ENCODE assay signal across 24 cellular contexts in genomic region chr1:6570066-6570465, GRCh38. TPM values are rescaled to one million over a fixed set of nuclear protein-coding genes. Genes with fewer than 3 reads are reported as not detected.
A peak's percentile ranks its signal among the peaks of the same experiment; 100 is the strongest.
DNase-seq lines count a peak whose midpoint lies in the region; ATAC-seq, FAIRE-seq and TF ChIP-seq lines count a peak whose summit lies in the region.
"Had no signal": no experiment of that assay in that cellular context is flagged by ENCODE, and none has a peak within 500 bp of the region (broad histone marks: within the 10 kb centered on the region; RNA-seq: fewer than 3 reads in every experiment).

No MANE protein-coding gene starts in this region.

- peaks cover 3% of the 10 kb centered on the region for H3K27me3 Mint-ChIP-seq in activated naive CD8-positive, alpha-beta T cell treated with anti-CD3 and anti-CD28 coated beads for 36 hours
- H3K27me3 Mint-ChIP-seq: CD4-positive, alpha-beta T cell had no signal

- H3K4me3 Mint-ChIP-seq in activated naive CD8-positive, alpha-beta T cell treated with anti-CD3 and anti-CD28 coated beads for 36 hours = no peak overlapping the region
- H3K4me3 Mint-ChIP-seq: B cell; CD4-positive, alpha-beta T cell; GM23338 had no signal

- WGBS in K562 (ENCODE audit: insufficient coverage, low coverage, missing lambda C conversion rate) = 57% methylated on average over 3 of the region's 4 CpGs

- H3K27me3 ChIP-seq in K562 (ENCODE audit: control insufficient read depth in 2 of 2, insufficient read depth in 2 of 2, low read length in 2 of 2) = peaks cover 8 to 13% of the 10 kb centered on the region in 2 experiments; a peak in 4 of 5 replicates

- peak overlapping the region; percentile 96; the same call in 1 of the 2 replicates for H2AFZ ChIP-seq in K562 (ENCODE audit: low read depth, low read length)
- H2AFZ ChIP-seq: GM23338 had no signal

- CTCF ChIA-PET in K562 (lab: Yijun Ruan, JAX; ENCODE audit: low intra/inter-chr PET ratio) = no interaction called here

- no peak overlapping the region for H3K27ac ChIP-seq in K562 (ENCODE audit: extremely low read depth, low read depth, low read length)
- H3K27ac ChIP-seq: C4-2B, HL-60 had no signal

- intact Hi-C loops in K562 (cut with micrococcal nuclease) = no loop called here

- H3K4me1 Mint-ChIP-seq in activated naive CD8-positive, alpha-beta T cell treated with anti-CD3 and anti-CD28 coated beads for 36 hours = peaks cover 2% of the 10 kb centered on the region
- H3K4me1 Mint-ChIP-seq: B cell had no signal

- no peaks in the 10 kb centered on the region for H4K20me1 ChIP-seq in K562 (replicated peaks; ENCODE audit: control insufficient read depth, insufficient read depth, low read length)

- no peak overlapping the region for H3K4me3 ChIP-seq in K562
- H3K4me3 ChIP-seq: GM23338 had no signal

- H3K9me3 ChIP-seq in K562 (replicated peaks; ENCODE audit: control insufficient read depth, insufficient read depth, low read depth, low read length) = no peaks in the 10 kb centered on the region
- H3K9me3 ChIP-seq: Caco-2 had no signal

- DNase-seq in NCI-H2171 treated with DMSO at 0.1 percent for 48 hours (lab: John Stamatoyannopoulos, UW) (peak; percentile 59), NCI-H2171 (lab: John Stamatoyannopoulos, UW) (no peak), NAMALWA (ENCODE audit: low spot score) (peak; percentile 80), K562 (ENCODE audit: extremely low read depth in 1 of 4, low spot score in 3 of 4) (no peak), H54 (ENCODE audit: insufficient read length, low spot score) (no peak), germinal center (ENCODE audit: low spot score) (no peak)
- no peak for DNase-seq in activated naive CD8-positive, alpha-beta T cell treated with anti-CD3 and anti-CD28 coated beads for 36 hours
- DNase-seq: 8988T; Caco-2; CD4-positive, alpha-beta T cell; DMS79 treated with DMSO at 0.1 percent for 48 hours; EL; H7; HFFc6 had no signal

- TF ChIP-seq RAD21 in K562 (CRISPR knock-in tag; conservative IDR thresholded peaks at IDR 0.05 in 1 of 2, IDR thresholded peaks at IDR 0.05 in 1 of 2) = no peak

- no peak overlapping the region for H3K27ac Mint-ChIP-seq in activated naive CD8-positive, alpha-beta T cell treated with anti-CD3 and anti-CD28 coated beads for 36 hours
- H3K27ac Mint-ChIP-seq: B cell; CD4-positive, alpha-beta T cell; GM23338; HFFc6 had no signal

- no peak for TF ChIP-seq EP300 in K562 (IDR thresholded peaks at IDR 0.05; ENCODE audit: low read length)

- in situ Hi-C loops in K562 (cut with MboI) = no loop called here

- no peak for TF ChIP-seq POLR2A in K562 (conservative IDR thresholded peaks at IDR 0.05)
- no peak for TF ChIP-seq POLR2A in H54 (IDR thresholded peaks at IDR 0.05; ENCODE audit: low read depth, low read length)

- no TSS peak for BruUV-seq in K562 (replicated peaks; lab: Mats Ljungman, UMichigan)

- H3K9me1 ChIP-seq in K562 (ENCODE audit: control insufficient read depth, insufficient read depth, low read length) = no peaks in the 10 kb centered on the region

- H3K4me1 ChIP-seq in K562 (replicated peaks in 1 of 2; ENCODE audit: control insufficient read depth in 2 of 2, insufficient read depth in 2 of 2, low read length in 2 of 2) = peaks cover 0 to 8% of the 10 kb centered on the region in 2 experiments; a peak in 3 of 5 replicates
- H3K4me1 ChIP-seq: Caco-2 had no signal

- no peaks in the 10 kb centered on the region for H3K79me2 ChIP-seq in K562 (ENCODE audit: control insufficient read depth, insufficient read depth, low read length)

- no peaks in the 10 kb centered on the region for H3K36me3 ChIP-seq in K562 (ENCODE audit: control insufficient read depth, insufficient read depth, low read length)

- FAIRE-seq in K562 (lab: Jason Lieb, UNC) = no peak
- FAIRE-seq in H54 (lab: Jason Lieb, UNC) = no peak
- FAIRE-seq: D721Med, GM12891, GM18507 had no signal

- TF ChIP-seq CTCF in K562 (IDR thresholded peaks at IDR 0.05 in 2 of 3, conservative IDR thresholded peaks at IDR 0.05 in 1 of 3; ENCODE audit: insufficient read depth in 2 of 3, low read depth in 1 of 3, low read length in 3 of 3) = no peak

- ATAC-seq in K562 = peak; percentile 6; the same call in 2 of the 3 replicates
- ATAC-seq: GM23338, HCT116 had no signal

- H3K36me3 Mint-ChIP-seq in activated naive CD8-positive, alpha-beta T cell treated with anti-CD3 and anti-CD28 coated beads for 36 hours = no peaks in the 10 kb centered on the region

- H3K9ac ChIP-seq in K562 (ENCODE audit: insufficient read depth in 1 of 2, low read depth in 2 of 2, low read length in 2 of 2) = no peak overlapping the region

- no peak overlapping the region for H3K4me2 ChIP-seq in K562 (ENCODE audit: insufficient read depth, low read length)
- H3K4me2 ChIP-seq: GM23338 had no signal

- POLR2A ChIA-PET in K562 (lab: Yijun Ruan, JAX) = interaction anchor here (0.7 to 2.9 kb wide), 6 partner anchors 12 to 28 kb away, joined by 4 to 15 read pairs (median 5); partner anchors contain the start of genes NOL9 and TAS1R1

- H3K9me3 Mint-ChIP-seq in activated naive CD8-positive, alpha-beta T cell treated with anti-CD3 and anti-CD28 coated beads for 36 hours = no peaks in the 10 kb centered on the region

RNA-seq across cellular contexts. Expression of gene ZBTB48, which starts 9.7 kb away (rescaled TPM):
- 73.9 and 235 TPM in 2 replicates for total RNA-seq in K562 (2011; cell fraction: chromatin; rRNA removed; ENCODE audit: low replicate concordance)
- 195 and 197 TPM in 2 replicates for total RNA-seq in K562 (2011; cell fraction: nucleolus; rRNA removed)
- 94.0 and 120 TPM in 2 replicates for total RNA-seq in K562 (2011; cell fraction: nucleoplasm; rRNA removed)
- total RNA-seq in K562 (2014; rRNA removed) (42.4 and 52.4 TPM in 2 replicates), K562 (2014; rRNA removed; fragmentation: Illumina TruSeq; extraction: Trizol) (17.2 and 19.8 TPM in 2 replicates), K562 (2015; rRNA removed; fragmentation: Illumina TruSeq; extraction: Trizol) (44.5 and 55.4 TPM in 2 replicates), K562 (2021) (52.9 and 55.3 TPM in 2 replicates)
- polyA plus RNA-seq in K562 (2011; rRNA removed) (29.5 and 57.2 TPM in 2 replicates), K562 (2014; fragmentation: Illumina TruSeq; extraction: Trizol) (24.9 and 40.6 TPM in 2 replicates), K562 (2014; fragmentation: Nextera tagmentation; extraction: Ambion mirVana) (1 to 10 TPM; 1.9 to 7.4 TPM), K562 (2014; rRNA removed) (50.9 and 66.9 TPM in 2 replicates)
- 50.1 and 59.3 TPM in 2 replicates for polyA plus RNA-seq in K562 (2011; cell fraction: cytosol; rRNA removed)
- polyA plus RNA-seq in K562 (2011; cell fraction: nucleus; rRNA removed) = 124 and 137 TPM in 2 replicates
- polyA plus RNA-seq in K562 (2012) = 45.7 and 62.8 TPM in 2 replicates
- polyA minus RNA-seq in K562 (2011; rRNA and poly(A)+ RNA removed) = 28.0 and 28.3 TPM in 2 replicates
- polyA minus RNA-seq in K562 (2011; cell fraction: cytosol; rRNA and poly(A)+ RNA removed) = 31.8 and 39.4 TPM in 2 replicates
- 52.8 and 74.0 TPM in 2 replicates for polyA minus RNA-seq in K562 (2011; cell fraction: nucleus; rRNA and poly(A)+ RNA removed)
- 10 to 100 TPM; 22.1 to 26.4 TPM for total RNA-seq in activated naive CD8-positive, alpha-beta T cell treated with anti-CD3 and anti-CD28 coated beads for 36 hours

RNA-seq across cellular contexts. Expression of gene TAS1R1, which starts 15.0 kb away (rescaled TPM):
- total RNA-seq in K562 (2011; cell fraction: chromatin; rRNA removed; ENCODE audit: low replicate concordance) = 0.28 and 0.44 TPM in 2 replicates
- 0.39 TPM in 1 of 2 replicates, not detected in the other for total RNA-seq in K562 (2011; cell fraction: nucleolus; rRNA removed)
- total RNA-seq in K562 (2011; cell fraction: nucleoplasm; rRNA removed) = 0.15 TPM in 1 of 2 replicates, not detected in the other
- total RNA-seq in K562 (2014; rRNA removed) (not detected in 2 replicates), K562 (2014; rRNA removed; fragmentation: Illumina TruSeq; extraction: Trizol) (not detected in 2 replicates), K562 (2015; rRNA removed; fragmentation: Illumina TruSeq; extraction: Trizol) (not detected in 2 replicates), K562 (2021) (not detected in 2 replicates)
- polyA plus RNA-seq in K562 (2011; rRNA removed) (0.04 and 0.06 TPM in 2 replicates), K562 (2014; fragmentation: Illumina TruSeq; extraction: Trizol) (not detected in 2 replicates), K562 (2014; fragmentation: Nextera tagmentation; extraction: Ambion mirVana) (not detected), K562 (2014; rRNA removed) (not detected in 2 replicates)
- polyA plus RNA-seq in K562 (2011; cell fraction: cytosol; rRNA removed) = 0.01 and 0.04 TPM in 2 replicates
- 0.06 TPM in 1 of 2 replicates, not detected in the other for polyA plus RNA-seq in K562 (2011; cell fraction: nucleus; rRNA removed)
- 0.07 and 0.12 TPM in 2 replicates for polyA plus RNA-seq in K562 (2012)
- 0.11 TPM in 1 of 2 replicates, not detected in the other for polyA minus RNA-seq in K562 (2011; rRNA and poly(A)+ RNA removed)
- not detected in 2 replicates for polyA minus RNA-seq in K562 (2011; cell fraction: cytosol; rRNA and poly(A)+ RNA removed)
- not detected in 2 replicates for polyA minus RNA-seq in K562 (2011; cell fraction: nucleus; rRNA and poly(A)+ RNA removed)
- not detected for total RNA-seq in activated naive CD8-positive, alpha-beta T cell treated with anti-CD3 and anti-CD28 coated beads for 36 hours
- total RNA-seq: B cell; Caco-2; CD4-positive, alpha-beta T cell; G401; GM23338; HFFc6; HT1080 had no signal

RNA-seq across cellular contexts. Expression of gene NOL9, which starts 15.8 kb away (rescaled TPM):
- 408 and 415 TPM in 2 replicates for total RNA-seq in K562 (2011; cell fraction: chromatin; rRNA removed; ENCODE audit: low replicate concordance)
- 189 and 201 TPM in 2 replicates for total RNA-seq in K562 (2011; cell fraction: nucleolus; rRNA removed)
- total RNA-seq in K562 (2011; cell fraction: nucleoplasm; rRNA removed) = 302 and 309 TPM in 2 replicates
- total RNA-seq in K562 (2014; rRNA removed) (47.3 and 58.4 TPM in 2 replicates), K562 (2014; rRNA removed; fragmentation: Illumina TruSeq; extraction: Trizol) (62.5 and 63.6 TPM in 2 replicates), K562 (2015; rRNA removed; fragmentation: Illumina TruSeq; extraction: Trizol) (52.8 and 56.5 TPM in 2 replicates), K562 (2021) (76.5 and 79.3 TPM in 2 replicates)
- polyA plus RNA-seq in K562 (2011; rRNA removed) (52.3 and 52.7 TPM in 2 replicates), K562 (2014; fragmentation: Illumina TruSeq; extraction: Trizol) (25.8 and 30.1 TPM in 2 replicates), K562 (2014; fragmentation: Nextera tagmentation; extraction: Ambion mirVana) (10 to 100 TPM in 1 of 2 experiments, 1 to 10 TPM in 1; 5.6 to 10.1 TPM), K562 (2014; rRNA removed) (35.6 and 40.0 TPM in 2 replicates)
- 19.5 and 29.3 TPM in 2 replicates for polyA plus RNA-seq in K562 (2011; cell fraction: cytosol; rRNA removed)
- polyA plus RNA-seq in K562 (2011; cell fraction: nucleus; rRNA removed) = 60.2 and 68.3 TPM in 2 replicates
- 9.6 and 15.3 TPM in 2 replicates for polyA plus RNA-seq in K562 (2012)
- 80.8 and 105 TPM in 2 replicates for polyA minus RNA-seq in K562 (2011; rRNA and poly(A)+ RNA removed)
- 22.9 and 38.4 TPM in 2 replicates for polyA minus RNA-seq in K562 (2011; cell fraction: cytosol; rRNA and poly(A)+ RNA removed)
- polyA minus RNA-seq in K562 (2011; cell fraction: nucleus; rRNA and poly(A)+ RNA removed) = 42.3 and 74.4 TPM in 2 replicates
- total RNA-seq in activated naive CD8-positive, alpha-beta T cell treated with anti-CD3 and anti-CD28 coated beads for 36 hours = 10 to 100 TPM; 54.1 to 55.1 TPM

RNA-seq across cellular contexts. Expression of gene KLHL21, which starts 32.6 kb away (rescaled TPM):
- 34.6 and 104 TPM in 2 replicates for total RNA-seq in K562 (2011; cell fraction: chromatin; rRNA removed; ENCODE audit: low replicate concordance)
- total RNA-seq in K562 (2011; cell fraction: nucleolus; rRNA removed) = 89.4 and 101 TPM in 2 replicates
- total RNA-seq in K562 (2011; cell fraction: nucleoplasm; rRNA removed) = 53.5 and 55.7 TPM in 2 replicates
- 26.4 and 32.3 TPM in 2 replicates for total RNA-seq in K562 (2014; rRNA removed)
- total RNA-seq in K562 (2014; rRNA removed; fragmentation: Illumina TruSeq; extraction: Trizol) = 10.0 and 12.6 TPM in 2 replicates
- 22.4 and 23.6 TPM in 2 replicates for total RNA-seq in K562 (2015; rRNA removed; fragmentation: Illumina TruSeq; extraction: Trizol)
- total RNA-seq in K562 (2021) = 39.6 and 42.1 TPM in 2 replicates
- 11.0 and 14.9 TPM in 2 replicates for polyA plus RNA-seq in K562 (2011; rRNA removed)
- polyA plus RNA-seq in K562 (2011; cell fraction: cytosol; rRNA removed) = 17.3 and 24.4 TPM in 2 replicates
- polyA plus RNA-seq in K562 (2011; cell fraction: nucleus; rRNA removed) = 28.7 and 48.0 TPM in 2 replicates
- polyA plus RNA-seq in K562 (2012) = 37.5 and 39.1 TPM in 2 replicates
- polyA plus RNA-seq in K562 (2014; fragmentation: Illumina TruSeq; extraction: Trizol) = 17.5 and 24.2 TPM in 2 replicates
- 1 to 10 TPM; 2.1 to 2.2 TPM for polyA plus RNA-seq in K562 (2014; fragmentation: Nextera tagmentation; extraction: Ambion mirVana)
- polyA plus RNA-seq in K562 (2014; rRNA removed) = 21.0 and 22.2 TPM in 2 replicates
- 14.0 and 18.0 TPM in 2 replicates for polyA minus RNA-seq in K562 (2011; rRNA and poly(A)+ RNA removed)
- 21.5 and 32.0 TPM in 2 replicates for polyA minus RNA-seq in K562 (2011; cell fraction: cytosol; rRNA and poly(A)+ RNA removed)
- 22.6 and 27.8 TPM in 2 replicates for polyA minus RNA-seq in K562 (2011; cell fraction: nucleus; rRNA and poly(A)+ RNA removed)
- 10 to 100 TPM; 31.2 TPM for total RNA-seq in activated naive CD8-positive, alpha-beta T cell treated with anti-CD3 and anti-CD28 coated beads for 36 hours

RNA-seq across cellular contexts. Expression of gene PHF13, which starts 43.5 kb away (rescaled TPM):
- total RNA-seq in K562 (2011; cell fraction: chromatin; rRNA removed; ENCODE audit: low replicate concordance) = 29.6 and 40.5 TPM in 2 replicates
- 22.5 and 27.3 TPM in 2 replicates for total RNA-seq in K562 (2011; cell fraction: nucleolus; rRNA removed)
- total RNA-seq in K562 (2011; cell fraction: nucleoplasm; rRNA removed) = 22.7 and 26.4 TPM in 2 replicates
- total RNA-seq in K562 (2014; rRNA removed) = 12.6 and 13.8 TPM in 2 replicates
- total RNA-seq in K562 (2014; rRNA removed; fragmentation: Illumina TruSeq; extraction: Trizol) = 11.7 and 12.6 TPM in 2 replicates
- 9.8 and 10.3 TPM in 2 replicates for total RNA-seq in K562 (2015; rRNA removed; fragmentation: Illumina TruSeq; extraction: Trizol)
- 30.2 and 36.1 TPM in 2 replicates for total RNA-seq in K562 (2021)
- polyA plus RNA-seq in K562 (2011; rRNA removed) = 8.8 and 9.6 TPM in 2 replicates
- polyA plus RNA-seq in K562 (2011; cell fraction: cytosol; rRNA removed) = 6.1 and 6.2 TPM in 2 replicates
- polyA plus RNA-seq in K562 (2011; cell fraction: nucleus; rRNA removed) = 20.7 and 23.9 TPM in 2 replicates
- polyA plus RNA-seq in K562 (2012) = 15.6 and 27.8 TPM in 2 replicates
- 17.9 and 21.5 TPM in 2 replicates for polyA plus RNA-seq in K562 (2014; fragmentation: Illumina TruSeq; extraction: Trizol)
- polyA plus RNA-seq in K562 (2014; fragmentation: Nextera tagmentation; extraction: Ambion mirVana) = 1 to 10 TPM; 1.8 TPM
- polyA plus RNA-seq in K562 (2014; rRNA removed) = 13.2 and 13.3 TPM in 2 replicates
- polyA minus RNA-seq in K562 (2011; rRNA and poly(A)+ RNA removed) = 7.5 and 7.7 TPM in 2 replicates
- polyA minus RNA-seq in K562 (2011; cell fraction: cytosol; rRNA and poly(A)+ RNA removed) = 7.8 and 9.4 TPM in 2 replicates
- 4.3 and 6.3 TPM in 2 replicates for polyA minus RNA-seq in K562 (2011; cell fraction: nucleus; rRNA and poly(A)+ RNA removed)
- 10 to 100 TPM; 10.9 to 11.7 TPM for total RNA-seq in activated naive CD8-positive, alpha-beta T cell treated with anti-CD3 and anti-CD28 coated beads for 36 hours

Comparison
In these comparisons a context has a peak if more than half of its experiments do, and no peak if none do; other contexts are left out.
1. DNase-seq: peak in NCI-H2171 treated with DMSO at 0.1 percent for 48 hours (single experiment) and NAMALWA (single experiment); none in NCI-H2171 (single experiment), K562 (0 of 4), H54 (single experiment), germinal center (single experiment) and activated naive CD8-positive, alpha-beta T cell treated with anti-CD3 and anti-CD28 coated beads for 36 hours (single experiment).